23 cellular contexts compared by ENCODE assay signal in the genomic region with DNA sequence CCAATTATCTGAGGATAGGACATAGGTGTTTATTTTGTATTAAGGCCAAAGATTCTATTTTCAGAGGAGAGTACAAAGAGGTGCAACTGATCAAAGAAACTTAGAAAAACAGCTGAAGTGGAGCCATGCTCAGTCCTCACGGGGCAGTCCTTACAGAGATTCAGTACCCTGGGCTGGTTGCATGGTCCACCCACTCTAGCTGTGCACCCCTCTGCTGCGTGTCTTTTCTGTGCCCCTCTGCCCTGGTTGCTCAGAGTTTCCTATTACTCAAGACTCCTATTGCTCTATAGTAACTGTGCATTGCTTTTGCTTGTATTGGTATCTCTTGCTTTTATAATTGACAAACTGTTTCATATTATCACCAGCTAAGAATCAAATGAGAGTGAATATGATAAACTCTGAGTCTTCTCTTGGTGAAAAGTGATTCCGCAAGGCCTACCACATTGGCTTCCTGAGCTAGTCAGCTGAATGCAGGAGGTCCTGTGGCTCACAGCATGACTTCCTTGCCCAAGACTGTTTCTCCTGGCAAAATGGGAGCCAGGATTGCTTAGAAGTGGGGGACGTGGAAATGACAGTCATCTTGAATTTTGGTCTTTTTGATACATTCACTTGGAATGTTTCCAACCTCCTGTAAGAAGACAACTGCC.
A peak's percentile ranks its signal among the peaks of the same experiment; 100 is the strongest.
DNase-seq lines count a peak whose midpoint lies in the region; ATAC-seq lines count a peak whose summit lies in the region.
"Had no signal": no experiment of that assay in that cellular context is flagged by ENCODE, and none has a peak within 500 bp of the region (broad histone marks: within the 10 kb centered on the region; RNA-seq: fewer than 3 reads in every experiment).

No MANE protein-coding gene starts in this region.

- no peak overlapping the region for H3K27ac ChIP-seq in CD8-positive, alpha-beta memory T cell (ENCODE audit: low read depth, low read length)
- H3K27ac ChIP-seq: esophagus squamous epithelium, gastrocnemius medialis, ovary, right atrium auricular region had no signal

- POLR2A ChIA-PET in CD8-positive, alpha-beta memory T cell (lab: Charles Lee) = no interaction called here
- POLR2A ChIA-PET in activated naive CD8-positive, alpha-beta T cell treated with anti-CD3 and anti-CD28 coated beads, Interleukin-2, amount 10 ng/mL, durations not matched to agents 7 days and 5 days (lab: Charles Lee) = interaction anchor here (1.8 kb wide), 1 partner anchor 20 kb away, joined by 5 read pairs; no protein-coding TSS in a partner anchor

- no peaks in the 10 kb centered on the region for H3K27me3 Mint-ChIP-seq in CD8-positive, alpha-beta memory T cell
- H3K27me3 Mint-ChIP-seq in activated naive CD8-positive, alpha-beta T cell treated with anti-CD3 and anti-CD28 coated beads, Interleukin-2, amount 10 ng/mL, durations not matched to agents 7 days and 5 days = peaks cover 2% of the 10 kb centered on the region
- no peaks in the 10 kb centered on the region for H3K27me3 Mint-ChIP-seq in natural killer cell treated with Interleukin-12 subunit alpha and Interleukin-12 subunit beta and Interleukin-15 and Interleukin-18, amount 100 ng/mL, for 72 hours
- H3K27me3 Mint-ChIP-seq: brain had no signal

- peak overlapping the region in 3 of 7 donors; percentile 3 to 64 (median 30) for H3K4me3 Mint-ChIP-seq in CD8-positive, alpha-beta memory T cell
- peak overlapping the region; percentile 33 for H3K4me3 Mint-ChIP-seq in activated naive CD8-positive, alpha-beta T cell treated with anti-CD3 and anti-CD28 coated beads, Interleukin-2, amount 10 ng/mL, durations not matched to agents 7 days and 5 days
- H3K4me3 Mint-ChIP-seq in natural killer cell treated with Interleukin-12 subunit alpha and Interleukin-12 subunit beta and Interleukin-15 and Interleukin-18, amount 100 ng/mL, for 72 hours = peak overlapping the region; percentile 14
- H3K4me3 Mint-ChIP-seq: brain, endodermal cell had no signal

- ATAC-seq in activated CD4-positive, CD25-positive, alpha-beta regulatory T cell treated with anti-CD3 and anti-CD28 coated beads, Interleukin-2, amount 50 U/mL, for 24 hours = peak; percentile 25 to 49
- peak; percentile 62 for ATAC-seq in activated naive CD8-positive, alpha-beta T cell treated with anti-CD3 and anti-CD28 coated beads, Interleukin-2, amount 10 ng/mL, durations not matched to agents 7 days and 5 days (ENCODE audit: low read depth)
- peak; percentile 38 to 61 for ATAC-seq in natural killer cell treated with Interleukin-12 subunit alpha and Interleukin-12 subunit beta and Interleukin-15 and Interleukin-18, amount 100 ng/mL, for 72 hours
- ATAC-seq in HG02981 (IDR thresholded peaks at IDR 0.05; ENCODE audit: unreplicated experiment) = no peak
- ATAC-seq: gastrocnemius medialis had no signal

- H3K4me1 ChIP-seq in CD8-positive, alpha-beta memory T cell (ENCODE audit: insufficient read depth, low read length) = peaks cover 12% of the 10 kb centered on the region
- H3K4me1 ChIP-seq: esophagus squamous epithelium, gastrocnemius medialis, right atrium auricular region had no signal

- peak overlapping the region; percentile 65 to 95 (median 82) for H3K27ac Mint-ChIP-seq in CD8-positive, alpha-beta memory T cell
- H3K27ac Mint-ChIP-seq in activated naive CD8-positive, alpha-beta T cell treated with anti-CD3 and anti-CD28 coated beads, Interleukin-2, amount 10 ng/mL, durations not matched to agents 7 days and 5 days = peak overlapping the region; percentile 71
- peak overlapping the region; percentile 40 to 63 for H3K27ac Mint-ChIP-seq in natural killer cell treated with Interleukin-12 subunit alpha and Interleukin-12 subunit beta and Interleukin-15 and Interleukin-18, amount 100 ng/mL, for 72 hours
- H3K27ac Mint-ChIP-seq: brain, endodermal cell had no signal

- no peak for DNase-seq in activated CD4-positive, CD25-positive, alpha-beta regulatory T cell (lab: John Stamatoyannopoulos, UW)
- no peak for DNase-seq in CD8-positive, alpha-beta memory T cell
- DNase-seq in activated naive CD8-positive, alpha-beta T cell treated with anti-CD3 and anti-CD28 coated beads, Interleukin-2, amount 10 ng/mL, durations not matched to agents 7 days and 5 days = no peak
- DNase-seq in natural killer cell treated with Interleukin-12 subunit alpha and Interleukin-12 subunit beta and Interleukin-15 and Interleukin-18, amount 100 ng/mL, for 72 hours (ENCODE audit: low spot score) = no peak
- DNase-seq in NCI-H69 (lab: John Stamatoyannopoulos, UW) = no peak
- DNase-seq in SW480 (ENCODE audit: low spot score) = no peak
- DNase-seq: 8988T; activated CD4-positive, alpha-beta T cell treated with anti-CD3 and anti-CD28 coated beads for 4 hours; endodermal cell; esophagus squamous epithelium; gastrocnemius medialis; KG1; kidney; mammary epithelial cell; NCI-H146; NCI-H2171 treated with DMSO at 0.1 percent for 48 hours; NCI-H748 treated with DMSO at 0.1 percent for 48 hours; ovary; trophoblast cell had no signal

- H3K36me3 Mint-ChIP-seq in CD8-positive, alpha-beta memory T cell = peaks cover 0 to 16% (median 0%) of the 10 kb centered on the region in 3 donors
- peaks cover 8% of the 10 kb centered on the region for H3K36me3 Mint-ChIP-seq in activated naive CD8-positive, alpha-beta T cell treated with anti-CD3 and anti-CD28 coated beads, Interleukin-2, amount 10 ng/mL, durations not matched to agents 7 days and 5 days
- peaks cover 7% of the 10 kb centered on the region for H3K36me3 Mint-ChIP-seq in natural killer cell treated with Interleukin-12 subunit alpha and Interleukin-12 subunit beta and Interleukin-15 and Interleukin-18, amount 100 ng/mL, for 72 hours

- H3K4me1 Mint-ChIP-seq in CD8-positive, alpha-beta memory T cell = peaks cover 27 to 41% (median 33%) of the 10 kb centered on the region in 3 donors
- peaks cover 17% of the 10 kb centered on the region for H3K4me1 Mint-ChIP-seq in activated naive CD8-positive, alpha-beta T cell treated with anti-CD3 and anti-CD28 coated beads, Interleukin-2, amount 10 ng/mL, durations not matched to agents 7 days and 5 days
- peaks cover 26% of the 10 kb centered on the region in 2 donors for H3K4me1 Mint-ChIP-seq in natural killer cell treated with Interleukin-12 subunit alpha and Interleukin-12 subunit beta and Interleukin-15 and Interleukin-18, amount 100 ng/mL, for 72 hours (ENCODE audit: low read depth in 2 of 2)
- H3K4me1 Mint-ChIP-seq: brain had no signal

- no peak overlapping the region for H3K4me3 ChIP-seq in CD8-positive, alpha-beta memory T cell (ENCODE audit: low read length)
- H3K4me3 ChIP-seq: esophagus squamous epithelium, gastrocnemius medialis, ovary, right atrium auricular region had no signal

- peaks cover 6 to 12% (median 11%) of the 10 kb centered on the region in 5 donors for H3K9me3 Mint-ChIP-seq in CD8-positive, alpha-beta memory T cell
- H3K9me3 Mint-ChIP-seq in activated naive CD8-positive, alpha-beta T cell treated with anti-CD3 and anti-CD28 coated beads, Interleukin-2, amount 10 ng/mL, durations not matched to agents 7 days and 5 days = peaks cover 7% of the 10 kb centered on the region
- H3K9me3 Mint-ChIP-seq in natural killer cell treated with Interleukin-12 subunit alpha and Interleukin-12 subunit beta and Interleukin-15 and Interleukin-18, amount 100 ng/mL, for 72 hours = peaks cover 14% of the 10 kb centered on the region

- H3K27me3 ChIP-seq in CD8-positive, alpha-beta memory T cell (ENCODE audit: insufficient read depth, low read length, poor library complexity, severe bottlenecking) = no peaks in the 10 kb centered on the region
- H3K27me3 ChIP-seq: esophagus squamous epithelium, gastrocnemius medialis, ovary, right atrium auricular region had no signal

- H3K36me3 ChIP-seq in CD8-positive, alpha-beta memory T cell (ENCODE audit: insufficient read depth, low read length) = no peaks in the 10 kb centered on the region
- H3K36me3 ChIP-seq: esophagus squamous epithelium, gastrocnemius medialis, ovary, right atrium auricular region had no signal

- H3K9me3 ChIP-seq in CD8-positive, alpha-beta memory T cell (ENCODE audit: low read length) = no peaks in the 10 kb centered on the region
- H3K9me3 ChIP-seq: esophagus squamous epithelium, gastrocnemius medialis, ovary had no signal

- CTCF ChIA-PET in CD8-positive, alpha-beta memory T cell (lab: Charles Lee) = interaction anchor here (0.9 to 1.6 kb wide), 3 partner anchors 20 to 72 kb away, joined by 3 to 4 read pairs (median 3); no protein-coding TSS in a partner anchor
